In the genomic region with DNA sequence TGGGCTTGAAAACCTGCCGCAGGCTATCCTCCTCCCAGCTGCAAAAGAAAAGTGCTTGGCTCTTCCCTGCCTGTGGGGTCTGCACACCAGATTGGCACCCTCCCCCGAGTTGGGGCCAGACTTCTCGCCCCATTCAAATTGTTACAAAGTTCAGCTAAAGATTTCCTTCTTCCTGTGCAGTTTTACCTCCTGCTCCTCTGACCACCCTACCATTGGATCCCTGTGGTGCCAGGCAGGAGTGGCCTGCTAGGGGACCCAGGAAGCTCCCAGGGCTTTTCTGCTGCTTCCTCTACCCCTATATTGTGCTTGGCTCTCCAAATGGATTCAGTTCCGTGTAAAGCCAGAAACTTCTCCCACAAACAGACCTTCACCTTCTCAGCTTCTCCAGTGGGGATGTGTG, we compare ENCODE assay signal across 24 cellular contexts.
A peak's percentile ranks its signal among the peaks of the same experiment; 100 is the strongest.
DNase-seq lines count a peak whose midpoint lies in the region; ATAC-seq, FAIRE-seq and TF ChIP-seq lines count a peak whose summit lies in the region.
"Had no signal": no experiment of that assay in that cellular context is flagged by ENCODE, and none has a peak within 500 bp of the region (broad histone marks: within the 10 kb centered on the region; RNA-seq: fewer than 3 reads in every experiment).

No MANE protein-coding gene starts in this region.

- no peak overlapping the region for H3K4me3 ChIP-seq in endodermal cell (ENCODE audit: low read length)
- no peak overlapping the region for H3K4me3 ChIP-seq in mucosa of descending colon
- no peak overlapping the region for H3K4me3 ChIP-seq in small intestine (ENCODE audit: low read depth in 1 of 2, low read length in 2 of 2)
- H3K4me3 ChIP-seq: BLaER1 treated with 17β-estradiol and CSF1 and Interleukin-3, amounts not matched to agents 10 nM and 100 nM; GM12878 had no signal

- TF ChIP-seq CTCF in endodermal cell (conservative IDR thresholded peaks at IDR 0.05) (no peak), mucosa of descending colon (IDR thresholded peaks at IDR 0.05) (no peak)

- no peak overlapping the region for H3K4me3 Mint-ChIP-seq in endodermal cell
- H3K4me3 Mint-ChIP-seq: CD4-positive, alpha-beta T cell; CD8-positive, alpha-beta T cell had no signal

- peak; percentile 60 for ATAC-seq in mucosa of descending colon
- ATAC-seq: CD8-positive, alpha-beta T cell; GM12878 had no signal

- H3K4me1 ChIP-seq in endodermal cell (ENCODE audit: control insufficient read depth, insufficient read depth, low read length): peaks cover 7% of the 10 kb centered on the region
- H3K4me1 ChIP-seq in mucosa of descending colon (ENCODE audit: low read depth): no peaks in the 10 kb centered on the region
- no peaks in the 10 kb centered on the region for H3K4me1 ChIP-seq in small intestine (ENCODE audit: control insufficient read depth in 2 of 2, insufficient read depth in 1 of 2, low read depth in 1 of 2, low read length in 1 of 2)
- H3K4me1 ChIP-seq: BLaER1 treated with 17β-estradiol and CSF1 and Interleukin-3, amounts not matched to agents 10 nM and 100 nM had no signal

- 96 to 100% methylated on average over 3 to 4 of the region's 4 CpGs for WGBS in endodermal cell (ENCODE audit: insufficient coverage in 1 of 2, insufficient read length in 1 of 2), 2 experiments
- WGBS in small intestine, 3 donors: 68 to 77% (median 72%) methylated on average over 4 of the region's 4 CpGs

- H3K36me3 ChIP-seq in endodermal cell (ENCODE audit: control insufficient read depth, insufficient read depth, low read length) (no peaks in the 10 kb centered on the region), mucosa of descending colon (ENCODE audit: low read depth) (no peaks in the 10 kb centered on the region), small intestine (ENCODE audit: control insufficient read depth in 2 of 2, insufficient read depth in 2 of 2, low read length in 2 of 2) (no peaks in the 10 kb centered on the region)
- H3K36me3 ChIP-seq: BLaER1 treated with 17β-estradiol and CSF1 and Interleukin-3, amounts not matched to agents 10 nM and 100 nM had no signal

- H3K27ac ChIP-seq in endodermal cell (ENCODE audit: low read depth, low read length) (no peak overlapping the region), caudate nucleus (ENCODE audit: low read depth, low read length) (no peak overlapping the region), small intestine (ENCODE audit: low read depth in 1 of 2, low read length in 1 of 2) (no peak overlapping the region)
- H3K27ac ChIP-seq: BLaER1 treated with 17β-estradiol and CSF1 and Interleukin-3, amounts not matched to agents 10 nM and 100 nM; C4-2B had no signal

- peak overlapping the region; percentile 66 for H3K27ac Mint-ChIP-seq in endodermal cell
- H3K27ac Mint-ChIP-seq: CD4-positive, alpha-beta T cell; CD8-positive, alpha-beta T cell had no signal

- DNase-seq in NCI-H69 (lab: John Stamatoyannopoulos, UW) (peak; percentile 18), endodermal cell (no peak), mucosa of descending colon (peak in 1 of 3 donors; percentile 16), SK-N-DZ (ENCODE audit: low spot score) (no peak), caudate nucleus (lab: John Stamatoyannopoulos, UW) (no peak), SW 1271 (lab: John Stamatoyannopoulos, UW) (no peak), small intestine (no peak)
- DNase-seq: 8988T; ACHN; CD4-positive, alpha-beta T cell; CD8-positive, alpha-beta T cell; DMS 273 treated with DMSO at 0.1 percent for 48 hours; DMS153; DMS53; DMS79; DND-41; EL; GDM1 had no signal

- peaks cover 24% of the 10 kb centered on the region for H3K9me3 Mint-ChIP-seq in endodermal cell
- H3K9me3 Mint-ChIP-seq: CD4-positive, alpha-beta T cell; CD8-positive, alpha-beta T cell had no signal

- H3K27me3 ChIP-seq in endodermal cell (ENCODE audit: control insufficient read depth, insufficient read depth, low read length, poor library complexity, severe bottlenecking): no peaks in the 10 kb centered on the region
- no peaks in the 10 kb centered on the region for H3K27me3 ChIP-seq in small intestine (ENCODE audit: control insufficient read depth in 2 of 2, insufficient read depth in 2 of 2, low read length in 2 of 2)
- H3K27me3 ChIP-seq: BLaER1 treated with 17β-estradiol and CSF1 and Interleukin-3, amounts not matched to agents 10 nM and 100 nM had no signal

- peaks cover 19% of the 10 kb centered on the region for H3K4me1 Mint-ChIP-seq in endodermal cell

- intact Hi-C loops in mucosa of descending colon (cut with DNase I, micrococcal nuclease): no loop called here

- H3K27me3 Mint-ChIP-seq in endodermal cell (ENCODE audit: insufficient read depth): no peaks in the 10 kb centered on the region

- H3K36me3 Mint-ChIP-seq in endodermal cell (ENCODE audit: low read depth): peaks cover 38% of the 10 kb centered on the region
- H3K36me3 Mint-ChIP-seq: CD8-positive, alpha-beta T cell had no signal

- H3K9me3 ChIP-seq in endodermal cell (ENCODE audit: control insufficient read depth, low read length) (peaks cover 19% of the 10 kb centered on the region), mucosa of descending colon (no peaks in the 10 kb centered on the region), small intestine (ENCODE audit: control insufficient read depth, low read depth) (no peaks in the 10 kb centered on the region)
- H3K9me3 ChIP-seq: BLaER1 treated with 17β-estradiol and CSF1 and Interleukin-3, amounts not matched to agents 10 nM and 100 nM had no signal

- H3K9ac ChIP-seq in endodermal cell (ENCODE audit: extremely low read depth, low read length, poor library complexity, severe bottlenecking): no peak overlapping the region
- H3K9ac ChIP-seq: BLaER1 treated with 17β-estradiol and CSF1 and Interleukin-3, amounts not matched to agents 10 nM and 100 nM had no signal

- no peak for FAIRE-seq in small intestine (lab: Jason Lieb, UNC)
- FAIRE-seq: A204.1, GM12878, GM12892, GM18507 had no signal
